In the genomic region with DNA sequence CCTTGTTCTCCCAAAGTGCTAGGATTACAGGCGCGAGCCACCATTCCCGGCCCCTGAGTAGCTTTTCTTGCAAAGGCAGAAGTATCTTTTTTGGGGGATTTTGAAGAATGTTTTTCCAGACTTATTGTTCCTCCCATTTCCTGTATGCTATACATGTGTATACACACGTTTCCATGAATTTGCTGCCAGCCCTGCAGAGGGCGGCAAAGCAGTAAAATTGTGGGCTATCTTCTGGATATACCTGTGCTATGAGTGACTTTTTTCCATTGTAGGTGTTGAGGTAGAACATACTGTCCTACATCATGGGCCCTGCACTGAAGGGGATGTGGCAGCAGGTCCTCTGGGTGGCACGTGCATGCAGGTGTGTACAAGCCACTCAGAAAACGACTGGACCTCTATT, we compare ENCODE assay signal across 9 cellular contexts. TPM values are rescaled to one million over a fixed set of nuclear protein-coding genes. Genes with fewer than 3 reads are reported as not detected.
DNase-seq lines count a peak whose midpoint lies in the region; ATAC-seq, FAIRE-seq and TF ChIP-seq lines count a peak whose summit lies in the region.
"Had no signal": no experiment of that assay in that cellular context is flagged by ENCODE, and none has a peak within 500 bp of the region (broad histone marks: within the 10 kb centered on the region; RNA-seq: fewer than 3 reads in every experiment).

No MANE protein-coding gene starts in this region.

- H3K27ac ChIP-seq in colonic mucosa (no peak overlapping the region), pancreas (no peak overlapping the region), sigmoid colon (no peak overlapping the region)

- H3K4me3 ChIP-seq in colonic mucosa (no peak overlapping the region), pancreas (no peak overlapping the region), sigmoid colon (no peak overlapping the region)

- WGBS in pancreas, 2 donors, result 66 to 76% methylated on average over 7 of the region's 7 CpGs
- WGBS in sigmoid colon, 2 donors, result 77 to 78% methylated on average over 7 of the region's 7 CpGs

- FAIRE-seq in pancreas (lab: Jason Lieb, UNC), result no peak

- H3K4me1 ChIP-seq in colonic mucosa, result no peaks in the 10 kb centered on the region
- H3K4me1 ChIP-seq in pancreas, result no peaks in the 10 kb centered on the region
- no peaks in the 10 kb centered on the region for H3K4me1 ChIP-seq in sigmoid colon

- no peak for TF ChIP-seq CTCF in colonic mucosa (IDR thresholded peaks at IDR 0.05)
- TF ChIP-seq CTCF in pancreas (IDR thresholded peaks at IDR 0.05), result peak in 1 of 4 donors; percentile 5
- no peak for TF ChIP-seq CTCF in sigmoid colon (IDR thresholded peaks at IDR 0.05)

- no peak for TF ChIP-seq EP300 in sigmoid colon (IDR thresholded peaks at IDR 0.05)

- intact Hi-C loops in colonic mucosa (cut with DNase I) (no loop called here), pancreas (cut with DNase I) (no loop called here), sigmoid colon (cut with DNase I) (no loop called here)

- no peak overlapping the region for H3K9ac ChIP-seq in colonic mucosa (ENCODE audit: low read depth in 2 of 2, low read length in 2 of 2)

- ATAC-seq in pancreas, result peak in 3 of 4 donors; percentile 69 to 71 (median 70)
- no peak for ATAC-seq in HG02973 (IDR thresholded peaks at IDR 0.05; ENCODE audit: unreplicated experiment)

- H3K36me3 ChIP-seq in colonic mucosa (peaks cover 16% of the 10 kb centered on the region), pancreas (peaks cover 0 to 40% (median 17%) of the 10 kb centered on the region in 3 donors), sigmoid colon (peaks cover 15 to 90% (median 44%) of the 10 kb centered on the region in 4 donors)

- H3K27me3 ChIP-seq in colonic mucosa (no peaks in the 10 kb centered on the region), pancreas (no peaks in the 10 kb centered on the region), sigmoid colon (no peaks in the 10 kb centered on the region)

- DNase-seq in NCI-H748 (lab: John Stamatoyannopoulos, UW; ENCODE audit: unreplicated experiment) (peak; percentile 31), NCI-H748 treated with DMSO at 0.1 percent for 48 hours (lab: John Stamatoyannopoulos, UW) (no peak), NCI-H146 (lab: John Stamatoyannopoulos, UW) (peak; percentile 24), colonic mucosa (peak; percentile 24), pancreas (no peak), NCI-H187 treated with DMSO at 0.1 percent for 48 hours (lab: John Stamatoyannopoulos, UW) (no peak), sigmoid colon (no peak)
- DNase-seq: stimulated activated CD4-positive, alpha-beta T cell treated with anti-CD3 and anti-CD28 coated beads, Interleukin-2, amount 100 ng/mL, for 48 hours had no signal

- no peaks in the 10 kb centered on the region for H3K9me3 ChIP-seq in colonic mucosa
- no peaks in the 10 kb centered on the region for H3K9me3 ChIP-seq in pancreas
- no peaks in the 10 kb centered on the region for H3K9me3 ChIP-seq in sigmoid colon

- no peak for TF ChIP-seq POLR2A in sigmoid colon (IDR thresholded peaks at IDR 0.05)

RNA-seq across cellular contexts. Expression of a gene that starts 16.9 kb away (rescaled TPM):
- total RNA-seq in colonic mucosa (10 to 100 TPM; 36.7 to 48.1 TPM), pancreas (10 to 100 TPM; 12.0 to 28.5 (median 15.0) TPM), sigmoid colon (10 to 100 TPM; 17.1 to 24.0 (median 18.7) TPM)
- polyA plus RNA-seq in pancreas (1 to 10 TPM; 5.1 to 8.2 TPM), sigmoid colon (10 to 100 TPM in 1 of 3 donors, 1 to 10 TPM in 2; 8.4 to 15.2 (median 9.2) TPM)

RNA-seq across cellular contexts. Expression of a gene that starts 20.5 kb away (rescaled TPM):
- 10 to 100 TPM; 59.3 to 63.8 TPM for total RNA-seq in colonic mucosa
- total RNA-seq in pancreas, result 10 to 100 TPM; 14.5 to 30.0 (median 19.5) TPM
- polyA plus RNA-seq in pancreas, result 10 to 100 TPM; 10.4 to 18.3 TPM
- total RNA-seq in sigmoid colon, result 10 to 100 TPM; 37.1 to 69.9 (median 51.3) TPM
- 100 to 1,000 TPM in 1 of 3 donors, 10 to 100 TPM in 2; 55.3 to 126 (median 70.1) TPM for polyA plus RNA-seq in sigmoid colon

Comparison
In these comparisons a context has a peak if more than half of its experiments do, and no peak if none do; other contexts are left out.
1. DNase-seq: peak in NCI-H748 (single experiment), NCI-H146 (single experiment) and colonic mucosa (single experiment); none in NCI-H748 treated with DMSO at 0.1 percent for 48 hours (single experiment), pancreas (0 of 6), NCI-H187 treated with DMSO at 0.1 percent for 48 hours (single experiment) and sigmoid colon (single experiment).